ENCODE assay signal across 31 cellular contexts in the genomic region with DNA sequence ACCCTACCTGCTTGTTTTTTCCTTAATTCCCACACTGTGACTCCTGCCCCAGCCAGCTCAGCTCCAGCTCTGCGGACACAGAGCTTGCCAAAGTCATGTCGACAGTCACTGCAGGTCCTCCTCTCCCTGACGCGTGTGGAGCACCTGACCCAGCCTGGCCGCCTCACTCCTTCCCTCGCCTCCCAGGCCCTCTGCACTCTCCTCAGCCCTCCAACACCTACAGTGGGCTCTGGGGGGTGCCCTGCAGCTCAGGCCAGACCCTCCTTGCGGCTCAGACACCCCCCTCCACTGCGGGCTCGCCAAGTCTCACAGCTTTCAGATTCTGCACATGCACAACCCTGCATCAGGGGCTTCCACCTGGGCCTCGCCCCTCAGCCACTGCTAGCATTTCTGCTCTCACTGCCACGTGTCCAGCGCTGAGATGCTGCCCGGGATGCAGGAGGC.
A peak's percentile ranks its signal among the peaks of the same experiment; 100 is the strongest.
DNase-seq lines count a peak whose midpoint lies in the region; ATAC-seq and TF ChIP-seq lines count a peak whose summit lies in the region.
"Had no signal": no experiment of that assay in that cellular context is flagged by ENCODE, and none has a peak within 500 bp of the region (broad histone marks: within the 10 kb centered on the region; RNA-seq: fewer than 3 reads in every experiment).

No MANE protein-coding gene starts in this region.

- H3K27ac Mint-ChIP-seq in mesothelial cell of epicardium (no peak overlapping the region), Caco-2 (ENCODE audit: unreplicated experiment) (no peak overlapping the region)
- H3K27ac Mint-ChIP-seq: activated naive CD8-positive, alpha-beta T cell treated with anti-CD3 and anti-CD28 coated beads for 36 hours; dendritic cell treated with granulocyte-macrophage colony-stimulating factor and Interleukin-4, amounts not matched to agents 40 ng/mL and 50 ng/mL, for 4 days; IgD-negative memory B cell; stimulated activated effector memory CD8-positive, alpha-beta T cell treated with anti-CD3 and anti-CD28 coated beads, Interleukin-12 subunit alpha, Interleukin-12 subunit beta, amount 100 ng/mL, for 72 hours had no signal

- intact Hi-C loops in left cardiac atrium (cut with DNase I), result no loop called here
- intact Hi-C loops in aorta (cut with DNase I), result loop anchor here in 1 of 2 donors (2.0 to 10.0 kb wide), 2 partner anchors 18 to 142 kb away; no protein-coding TSS in a partner anchor
- intact Hi-C loops in Caco-2 (cut with micrococcal nuclease; ENCODE audit: unreplicated experiment), result no loop called here

- WGBS in mesenchymal stem cell, result 95% methylated on average over 13 of the region's 13 CpGs
- WGBS in aorta, 2 donors, result 95 to 97% methylated on average over 13 of the region's 13 CpGs

- no peak overlapping the region for H3K4me2 ChIP-seq in mesenchymal stem cell (ENCODE audit: low read length, poor library complexity, severe bottlenecking)
- H3K4me2 ChIP-seq: BLaER1 treated with 17β-estradiol and CSF1 and Interleukin-3, amounts not matched to agents 10 nM and 100 nM; neural progenitor cell had no signal

- H3K4ac ChIP-seq in mesenchymal stem cell (ENCODE audit: low read depth in 1 of 2, low read length in 2 of 2), result no peak overlapping the region

- H3K27me3 Mint-ChIP-seq in mesothelial cell of epicardium (ENCODE audit: low read depth) (no peaks in the 10 kb centered on the region), Caco-2 (ENCODE audit: insufficient read depth, unreplicated experiment) (no peaks in the 10 kb centered on the region)
- H3K27me3 Mint-ChIP-seq: activated naive CD8-positive, alpha-beta T cell treated with anti-CD3 and anti-CD28 coated beads for 36 hours; dendritic cell treated with granulocyte-macrophage colony-stimulating factor and Interleukin-4, amounts not matched to agents 40 ng/mL and 50 ng/mL, for 4 days; IgD-negative memory B cell had no signal

- H3K14ac ChIP-seq in mesenchymal stem cell (ENCODE audit: low read length in 2 of 2), result no peak overlapping the region

- no peak overlapping the region for H2BK12ac ChIP-seq in mesenchymal stem cell (ENCODE audit: low read length in 2 of 2)

- H3K27ac ChIP-seq in mesenchymal stem cell (ENCODE audit: low read length, poor library complexity, severe bottlenecking), result no peak overlapping the region
- no peak overlapping the region for H3K27ac ChIP-seq in aorta (ENCODE audit: low read depth in 1 of 2, low read length in 2 of 2)
- H3K27ac ChIP-seq: BLaER1 treated with 17β-estradiol and CSF1 and Interleukin-3, amounts not matched to agents 10 nM and 100 nM; neural progenitor cell; WERI-Rb-1 had no signal

- H3K27me3 ChIP-seq in mesenchymal stem cell (ENCODE audit: control insufficient read depth in 1 of 2, insufficient read depth in 1 of 2, low read length in 2 of 2) (no peaks in the 10 kb centered on the region), aorta (ENCODE audit: control insufficient read depth in 1 of 2, insufficient read depth in 2 of 2, low read length in 1 of 2) (no peaks in the 10 kb centered on the region), Caco-2 (replicated peaks; ENCODE audit: control insufficient read depth, insufficient read depth, low read length) (no peaks in the 10 kb centered on the region)
- H3K27me3 ChIP-seq: BLaER1 treated with 17β-estradiol and CSF1 and Interleukin-3, amounts not matched to agents 10 nM and 100 nM; cardiac muscle cell; neural progenitor cell had no signal

- peaks cover 14% of the 10 kb centered on the region for H3K79me1 ChIP-seq in mesenchymal stem cell (replicated peaks; ENCODE audit: low read length, poor library complexity, severe bottlenecking)

- H2BK5ac ChIP-seq in mesenchymal stem cell (ENCODE audit: low read depth, low read length, poor library complexity, severe bottlenecking), result no peak overlapping the region

- H3K36me3 ChIP-seq in mesenchymal stem cell (ENCODE audit: control insufficient read depth in 1 of 2, insufficient read depth in 2 of 2, low read depth in 1 of 2, low read length in 2 of 2), result peaks cover 36 to 42% of the 10 kb centered on the region in 2 experiments
- H3K36me3 ChIP-seq in aorta (ENCODE audit: control insufficient read depth in 1 of 2, insufficient read depth in 2 of 2, low read length in 1 of 2), result no peaks in the 10 kb centered on the region
- H3K36me3 ChIP-seq in Caco-2 (ENCODE audit: control insufficient read depth, insufficient read depth, low read length), result no peaks in the 10 kb centered on the region
- H3K36me3 ChIP-seq: cardiac muscle cell, neural progenitor cell, WERI-Rb-1 had no signal

- ATAC-seq in left cardiac atrium (peak; percentile 24 to 41), aorta (ENCODE audit: low FRiP score) (no peak)
- ATAC-seq: Panc1; stimulated activated effector memory CD8-positive, alpha-beta T cell treated with anti-CD3 and anti-CD28 coated beads, Interleukin-12 subunit alpha, Interleukin-12 subunit beta, amount 100 ng/mL, for 72 hours had no signal

- H3K9ac ChIP-seq in mesenchymal stem cell (ENCODE audit: low read length), result no peak overlapping the region
- H3K9ac ChIP-seq: BLaER1 treated with 17β-estradiol and CSF1 and Interleukin-3, amounts not matched to agents 10 nM and 100 nM; neural progenitor cell had no signal

- no peak overlapping the region for H2BK120ac ChIP-seq in mesenchymal stem cell (ENCODE audit: low read depth, low read length)

- no peak overlapping the region for H3K4me3 ChIP-seq in mesenchymal stem cell (ENCODE audit: insufficient read depth in 1 of 2, low read depth in 1 of 2, low read length in 2 of 2)
- H3K4me3 ChIP-seq in aorta (ENCODE audit: low read length in 2 of 2), result no peak overlapping the region
- H3K4me3 ChIP-seq in Caco-2 (ENCODE audit: low read depth, low read length), result no peak overlapping the region
- H3K4me3 ChIP-seq: BLaER1 treated with 17β-estradiol and CSF1 and Interleukin-3, amounts not matched to agents 10 nM and 100 nM; cardiac muscle cell; neural progenitor cell had no signal

- H4K91ac ChIP-seq in mesenchymal stem cell (ENCODE audit: low read length), result peak overlapping the region; percentile 74

- H3K23ac ChIP-seq in mesenchymal stem cell (ENCODE audit: low read length in 2 of 2), result no peak overlapping the region

- H2AK5ac ChIP-seq in mesenchymal stem cell (ENCODE audit: low read length, severe bottlenecking), result no peak overlapping the region

- TF ChIP-seq CTCF in mesothelial cell of epicardium (IDR thresholded peaks at IDR 0.05; ENCODE audit: unreplicated experiment) (no peak), Caco-2 (IDR thresholded peaks at IDR 0.05; ENCODE audit: insufficient read depth in 1 of 2, low read depth in 1 of 2, low read length in 1 of 2, severe bottlenecking in 1 of 2, unreplicated experiment in 1 of 2) (no peak)

- DNase-seq in cerebellar cortex (ENCODE audit: low spot score) (peak; percentile 64), left cardiac atrium (peak; percentile 45), mesenchymal stem cell (no peak), aorta (peak; percentile 41 to 45), mesothelial cell of epicardium (ENCODE audit: low spot score in 2 of 2, unreplicated experiment in 2 of 2) (no peak), Caco-2 (no peak), SW480 (ENCODE audit: low spot score) (no peak)
- DNase-seq: activated CD4-positive, alpha-beta T cell treated with anti-CD3 and anti-CD28 coated beads for 4 hours; activated effector memory CD4-positive, alpha-beta T cell treated with Interleukin-2 at 50 U/mL for 16 hours; activated naive CD8-positive, alpha-beta T cell treated with anti-CD3 and anti-CD28 coated beads for 36 hours; anterior cingulate cortex; COR-L47; erythroblast; GDM1; mesendoderm; NCI-H1436 treated with DMSO at 0.1 percent for 48 hours; NCI-H2107; NCI-H345; SIG-M5; stimulated activated CD4-positive, alpha-beta T cell treated with anti-CD3 and anti-CD28 coated beads, Interleukin-15, amount 100 ng/mL, for 24 hours; stimulated activated CD4-positive, alpha-beta T cell treated with anti-CD3 and anti-CD28 coated beads, Interleukin-4, amount 100 ng/mL, for 4 hours; T1000; trophoblast cell; WERI-Rb-1 had no signal

- no peak overlapping the region for H2AFZ ChIP-seq in mesenchymal stem cell (ENCODE audit: low read depth, low read length)
- H2AFZ ChIP-seq: neural progenitor cell had no signal

- H3K4me3 Mint-ChIP-seq in mesothelial cell of epicardium, result no peak overlapping the region
- no peak overlapping the region for H3K4me3 Mint-ChIP-seq in Caco-2 (ENCODE audit: unreplicated experiment)
- H3K4me3 Mint-ChIP-seq: activated naive CD8-positive, alpha-beta T cell treated with anti-CD3 and anti-CD28 coated beads for 36 hours; dendritic cell treated with granulocyte-macrophage colony-stimulating factor and Interleukin-4, amounts not matched to agents 40 ng/mL and 50 ng/mL, for 4 days; IgD-negative memory B cell; neural progenitor cell; stimulated activated effector memory CD8-positive, alpha-beta T cell treated with anti-CD3 and anti-CD28 coated beads, Interleukin-12 subunit alpha, Interleukin-12 subunit beta, amount 100 ng/mL, for 72 hours had no signal

- POLR2A ChIA-PET in Caco-2 (lab: Charles Lee), result no interaction called here

- no peak overlapping the region for H4K8ac ChIP-seq in mesenchymal stem cell (ENCODE audit: low read length)

- H3K36me3 Mint-ChIP-seq in mesothelial cell of epicardium (no peaks in the 10 kb centered on the region), Caco-2 (ENCODE audit: insufficient read depth, unreplicated experiment) (peaks cover 12% of the 10 kb centered on the region)

- H3K9me3 ChIP-seq in mesenchymal stem cell (ENCODE audit: control insufficient read depth, low read length) (no peaks in the 10 kb centered on the region), aorta (ENCODE audit: control insufficient read depth, low read length) (no peaks in the 10 kb centered on the region), Caco-2 (no peaks in the 10 kb centered on the region)
- H3K9me3 ChIP-seq: BLaER1 treated with 17β-estradiol and CSF1 and Interleukin-3, amounts not matched to agents 10 nM and 100 nM had no signal

- peaks cover 6% of the 10 kb centered on the region for H3K4me1 Mint-ChIP-seq in mesothelial cell of epicardium
- no peaks in the 10 kb centered on the region for H3K4me1 Mint-ChIP-seq in Caco-2 (ENCODE audit: low read depth, unreplicated experiment)
- H3K4me1 Mint-ChIP-seq: activated naive CD8-positive, alpha-beta T cell treated with anti-CD3 and anti-CD28 coated beads for 36 hours; IgD-negative memory B cell had no signal

- CTCF ChIA-PET in Caco-2 (lab: Charles Lee), result no interaction called here

- no TSS peak for BruUV-seq in Caco-2 (replicated peaks; lab: Mats Ljungman, UMichigan)

- H3K9me3 Mint-ChIP-seq in mesothelial cell of epicardium (no peaks in the 10 kb centered on the region), Caco-2 (ENCODE audit: unreplicated experiment) (no peaks in the 10 kb centered on the region)
- H3K9me3 Mint-ChIP-seq: activated naive CD8-positive, alpha-beta T cell treated with anti-CD3 and anti-CD28 coated beads for 36 hours; dendritic cell treated with granulocyte-macrophage colony-stimulating factor and Interleukin-4, amounts not matched to agents 40 ng/mL and 50 ng/mL, for 4 days; IgD-negative memory B cell; neural progenitor cell; stimulated activated effector memory CD8-positive, alpha-beta T cell treated with anti-CD3 and anti-CD28 coated beads, Interleukin-12 subunit alpha, Interleukin-12 subunit beta, amount 100 ng/mL, for 72 hours had no signal

- H2BK15ac ChIP-seq in mesenchymal stem cell (ENCODE audit: low read depth, poor library complexity, severe bottlenecking), result no peak overlapping the region

- H3K4me1 ChIP-seq in mesenchymal stem cell (ENCODE audit: control insufficient read depth, insufficient read depth, low read depth, low read length) (peaks cover 6% of the 10 kb centered on the region), aorta (ENCODE audit: control insufficient read depth in 1 of 2, insufficient read depth in 2 of 2, low read length in 2 of 2) (peaks cover 0 to 1% of the 10 kb centered on the region in 2 donors), Caco-2 (no peaks in the 10 kb centered on the region)
- H3K4me1 ChIP-seq: neural progenitor cell had no signal

- no peak overlapping the region for H3K18ac ChIP-seq in mesenchymal stem cell (ENCODE audit: low read depth in 1 of 2, low read length in 2 of 2)

Comparison
In these comparisons a context has a peak if more than half of its experiments do, and no peak if none do; other contexts are left out.
1. DNase-seq: peak in cerebellar cortex (single experiment), left cardiac atrium (single experiment) and aorta (2 of 2); none in mesenchymal stem cell (single experiment), mesothelial cell of epicardium (0 of 2), Caco-2 (0 of 2) and SW480 (single experiment).